In the genomic region with DNA sequence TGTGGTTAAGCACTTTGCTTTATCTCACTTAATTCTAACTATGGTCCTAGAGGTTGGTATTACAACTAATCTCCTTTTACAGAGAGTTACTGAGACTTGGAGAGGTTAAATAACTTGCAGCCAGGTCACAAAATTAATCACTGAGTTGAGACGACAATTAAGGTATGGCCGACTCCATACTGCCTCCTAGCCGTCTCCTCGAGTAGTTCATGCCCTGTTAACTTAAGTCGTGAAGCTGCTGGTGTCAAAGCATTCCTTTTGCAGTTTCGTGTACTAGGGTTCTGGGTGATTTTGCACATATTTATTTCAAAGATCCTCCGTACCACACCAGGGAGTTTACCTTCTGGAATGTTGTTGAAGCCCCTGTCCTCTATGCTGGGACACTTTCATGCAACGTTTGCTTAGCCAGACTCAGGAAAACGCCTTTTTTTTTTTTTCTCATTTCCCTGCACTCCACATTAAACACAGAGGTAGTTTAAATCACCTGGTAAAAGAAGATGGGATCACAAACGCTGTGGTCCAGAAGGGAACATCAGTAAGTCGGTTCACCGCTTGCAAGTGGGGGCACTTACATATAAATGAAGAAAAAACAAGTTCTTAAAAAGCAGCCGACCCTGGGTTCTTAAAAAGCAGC, we compare ENCODE assay signal across 8 cellular contexts. TPM values are rescaled to one million over a fixed set of nuclear protein-coding genes. Genes with fewer than 3 reads are reported as not detected.
DNase-seq lines count a peak whose midpoint lies in the region; ATAC-seq, FAIRE-seq and TF ChIP-seq lines count a peak whose summit lies in the region.

No MANE protein-coding gene starts in this region.

- CTCF ChIA-PET in activated naive CD4-positive, alpha-beta T cell treated with anti-CD3 and anti-CD28 coated beads for 36 hours (lab: Charles Lee): interaction anchor here (0.6 to 2.3 kb wide), 11 partner anchors 10 to 311 kb away, joined by 3 to 10 read pairs (median 4); no protein-coding TSS in a partner anchor

- peaks cover 19% of the 10 kb centered on the region for H3K4me1 Mint-ChIP-seq in activated naive CD4-positive, alpha-beta T cell treated with anti-CD3 and anti-CD28 coated beads for 36 hours (ENCODE audit: low read depth)

- no peaks in the 10 kb centered on the region for H3K36me3 ChIP-seq in SJCRH30
- no peaks in the 10 kb centered on the region for H3K36me3 ChIP-seq in pancreas
- H3K36me3 ChIP-seq in urinary bladder (ENCODE audit: insufficient read depth): no peaks in the 10 kb centered on the region

- WGBS in pancreas, 2 donors: 0 to 1% methylated on average over 13 of the region's 13 CpGs
- WGBS in urinary bladder: 1% methylated on average over 13 of the region's 13 CpGs

- FAIRE-seq in pancreas (lab: Jason Lieb, UNC): no peak

- intact Hi-C loops in activated naive CD4-positive, alpha-beta T cell treated with anti-CD3 and anti-CD28 coated beads for 36 hours (cut with micrococcal nuclease): loop anchor here (1.0 to 5.0 kb wide), 13 partner anchors 30 to 781 kb away; a partner anchor contains a TSS
- intact Hi-C loops in pancreas (cut with DNase I): no loop called here

- peak; percentile 29 for ATAC-seq in GM21723 (IDR thresholded peaks at IDR 0.05; ENCODE audit: unreplicated experiment)
- peak; percentile 57 to 69 (median 60) for ATAC-seq in pancreas

- peak overlapping the region; percentile 100 for H3K4me3 Mint-ChIP-seq in activated naive CD4-positive, alpha-beta T cell treated with anti-CD3 and anti-CD28 coated beads for 36 hours

- peak; percentile 56 to 83 (median 73) for TF ChIP-seq CTCF in pancreas (IDR thresholded peaks at IDR 0.05)

- no peaks in the 10 kb centered on the region for H3K9me3 ChIP-seq in SJCRH30 (replicated peaks)
- H3K9me3 ChIP-seq in pancreas: no peaks in the 10 kb centered on the region

- H3K4me3 ChIP-seq in SJCRH30 (peak overlapping the region; percentile 79), pancreas (peak overlapping the region; percentile 80 to 97 (median 90)), urinary bladder (ENCODE audit: low read depth, low read length) (peak overlapping the region; percentile 94)

- DNase-seq in DMS53 treated with DMSO at 0.1 percent for 48 hours (lab: John Stamatoyannopoulos, UW; ENCODE audit: unreplicated experiment) (peak; percentile 72), Kasumi-1 (lab: John Stamatoyannopoulos, UW) (peak; percentile 87 to 93), SJCRH30 (peak; percentile 42 to 76), germinal center (ENCODE audit: low spot score) (peak; percentile 74), pancreas (peak in 5 of 6 donors; percentile 52 to 70 (median 56))
- DNase-seq in activated naive CD4-positive, alpha-beta T cell treated with anti-CD3 and anti-CD28 coated beads for 36 hours: peak; percentile 86

- H3K27me3 Mint-ChIP-seq in activated naive CD4-positive, alpha-beta T cell treated with anti-CD3 and anti-CD28 coated beads for 36 hours (ENCODE audit: low read depth): no peaks in the 10 kb centered on the region

- peak overlapping the region; percentile 86 for H3K27ac Mint-ChIP-seq in activated naive CD4-positive, alpha-beta T cell treated with anti-CD3 and anti-CD28 coated beads for 36 hours

- H3K36me3 Mint-ChIP-seq in activated naive CD4-positive, alpha-beta T cell treated with anti-CD3 and anti-CD28 coated beads for 36 hours (ENCODE audit: low read depth): peaks cover 5% of the 10 kb centered on the region

- H3K27me3 ChIP-seq in SJCRH30 (no peaks in the 10 kb centered on the region), pancreas (no peaks in the 10 kb centered on the region)

- H3K4me1 ChIP-seq in SJCRH30 (no peaks in the 10 kb centered on the region), pancreas (peaks cover 3 to 13% (median 12%) of the 10 kb centered on the region in 3 donors), urinary bladder (ENCODE audit: insufficient read depth) (no peaks in the 10 kb centered on the region)

- H3K27ac ChIP-seq in SJCRH30 (peak overlapping the region; percentile 56; the same call in 1 of the 2 replicates), pancreas (peak overlapping the region; percentile 93 to 100 (median 97)), urinary bladder (ENCODE audit: low read depth) (peak overlapping the region; percentile 88)

- no peaks in the 10 kb centered on the region for H3K9me3 Mint-ChIP-seq in activated naive CD4-positive, alpha-beta T cell treated with anti-CD3 and anti-CD28 coated beads for 36 hours

RNA-seq across cellular contexts. Expression of a gene that starts 0.6 kb away (rescaled TPM):
- total RNA-seq in SJCRH30 (2014; rRNA removed; shearing (Covaris generic)): 24.9 and 28.4 TPM in 2 replicates
- total RNA-seq in activated naive CD4-positive, alpha-beta T cell treated with anti-CD3 and anti-CD28 coated beads for 36 hours: 10 to 100 TPM; 45.6 to 49.7 TPM
- total RNA-seq in pancreas (10 to 100 TPM; 20.3 to 36.3 (median 23.0) TPM), urinary bladder (196 TPM)
- polyA plus RNA-seq in pancreas (10 to 100 TPM in 1 of 2 donors, 1 to 10 TPM in 1; 8.0 to 13.4 TPM), urinary bladder (48.0 TPM)

Comparison
In these comparisons a context has a peak if more than half of its experiments do, and no peak if none do; other contexts are left out.
1. Peak in every context shown above with its lines: DNase-seq, ATAC-seq, H3K4me3 ChIP-seq and H3K27ac ChIP-seq.